Comparison of ENCODE assay signal across 9 cellular contexts in the genomic region with DNA sequence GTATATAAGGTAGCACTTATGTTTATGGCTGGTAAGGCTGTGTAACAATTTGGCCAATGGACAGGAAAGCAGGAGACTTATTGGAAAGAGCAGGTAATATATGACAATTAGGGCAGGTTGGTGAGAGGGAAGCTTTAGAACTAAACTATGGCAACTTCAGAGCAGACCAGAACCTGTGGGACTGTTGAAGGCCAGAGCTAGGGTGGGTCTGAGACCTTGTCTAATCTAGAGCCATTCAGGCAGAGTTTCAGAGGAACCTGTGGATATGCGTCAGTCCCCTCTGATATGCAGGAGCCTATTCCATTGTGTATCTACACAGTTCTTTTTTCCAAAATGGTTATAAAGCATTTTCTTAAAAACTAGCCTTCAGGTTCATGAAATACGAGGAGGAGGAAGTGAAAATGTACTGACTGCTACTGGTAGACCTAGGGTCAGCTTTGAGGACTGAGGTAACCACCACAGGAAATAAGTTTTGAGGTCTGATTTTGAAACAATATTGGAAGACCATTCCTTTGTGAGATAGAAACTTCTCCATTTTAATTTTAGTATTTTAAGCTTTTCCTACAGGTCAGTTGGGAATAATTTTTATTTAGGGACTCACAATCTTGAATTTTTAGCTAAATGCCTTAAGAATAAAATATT. TPM values are rescaled to one million over a fixed set of nuclear protein-coding genes. Genes with fewer than 3 reads are reported as not detected.
DNase-seq lines count a peak whose midpoint lies in the region; ATAC-seq, FAIRE-seq and TF ChIP-seq lines count a peak whose summit lies in the region.
"Had no signal": no experiment of that assay in that cellular context is flagged by ENCODE, and none has a peak within 500 bp of the region (broad histone marks: within the 10 kb centered on the region; RNA-seq: fewer than 3 reads in every experiment).

No MANE protein-coding gene starts in this region.

- intact Hi-C loops in esophagus squamous epithelium (cut with DNase I) = no loop called here

- CTCF ChIA-PET in WTC11 (lab: Charles Lee) = no interaction called here

- H3K4me3 ChIP-seq in GM12865 (ENCODE audit: low read depth, low read length) (peak overlapping the region; percentile 10; the same call in 1 of the 2 replicates), astrocyte (ENCODE audit: insufficient read depth, low read depth, low read length) (no peak overlapping the region), esophagus squamous epithelium (no peak overlapping the region)
- no peak overlapping the region for H3K4me3 ChIP-seq in effector memory CD4-positive, alpha-beta T cell (ENCODE audit: insufficient read depth, low read depth, low read length, poor library complexity, severe bottlenecking)

- POLR2A ChIA-PET in WTC11 (lab: Charles Lee) = no interaction called here

- no peak for FAIRE-seq in astrocyte (lab: Jason Lieb, UNC)

- H3K9me3 Mint-ChIP-seq in astrocyte (ENCODE audit: unreplicated experiment) (no peaks in the 10 kb centered on the region), WTC11 (peaks cover 3% of the 10 kb centered on the region)
- H3K9me3 Mint-ChIP-seq: activated naive CD4-positive, alpha-beta T cell treated with anti-CD3 and anti-CD28 coated beads, Interleukin-2, amount 50 U/mL, for 24 hours had no signal

- H3K4me2 ChIP-seq in astrocyte (ENCODE audit: low read length) = no peak overlapping the region

- peaks cover 31% of the 10 kb centered on the region for H3K4me1 Mint-ChIP-seq in astrocyte (ENCODE audit: low read depth, unreplicated experiment)
- H3K4me1 Mint-ChIP-seq in WTC11 = peaks cover 8% of the 10 kb centered on the region

- no peaks in the 10 kb centered on the region for H3K36me3 ChIP-seq in astrocyte (ENCODE audit: insufficient read depth, low read length)
- peaks cover 0 to 19% (median 0%) of the 10 kb centered on the region in 3 donors for H3K36me3 ChIP-seq in esophagus squamous epithelium
- no peaks in the 10 kb centered on the region for H3K36me3 ChIP-seq in effector memory CD4-positive, alpha-beta T cell (ENCODE audit: control insufficient read depth, insufficient read depth, low read length)

- WGBS in esophagus squamous epithelium, 2 donors = 47 to 76% methylated on average over 2 of the region's 2 CpGs

- peak; percentile 42 for ATAC-seq in GM21423 (IDR thresholded peaks at IDR 0.05; ENCODE audit: unreplicated experiment)
- ATAC-seq in HG03378 (IDR thresholded peaks at IDR 0.05; ENCODE audit: unreplicated experiment) = peak; percentile 43
- ATAC-seq in WTC11 = no peak

- H3K79me2 ChIP-seq in astrocyte (ENCODE audit: insufficient read depth, low read length) = peaks cover 80% of the 10 kb centered on the region

- no peaks in the 10 kb centered on the region for H3K27me3 Mint-ChIP-seq in astrocyte (ENCODE audit: low read depth, unreplicated experiment)
- no peaks in the 10 kb centered on the region for H3K27me3 Mint-ChIP-seq in WTC11 (ENCODE audit: low read depth)
- H3K27me3 Mint-ChIP-seq: activated naive CD4-positive, alpha-beta T cell treated with anti-CD3 and anti-CD28 coated beads, Interleukin-2, amount 50 U/mL, for 24 hours had no signal

- H3K27ac ChIP-seq in astrocyte (ENCODE audit: low read depth, low read length) (no peak overlapping the region), esophagus squamous epithelium (peak overlapping the region in 2 of 4 donors; percentile 66 to 69)
- no peak overlapping the region for H3K27ac ChIP-seq in effector memory CD4-positive, alpha-beta T cell (ENCODE audit: insufficient read depth, low read length, poor library complexity, severe bottlenecking)

- H2AFZ ChIP-seq in astrocyte (ENCODE audit: low read depth, low read length) = no peak overlapping the region

- H3K9ac ChIP-seq in astrocyte (ENCODE audit: low read length) = no peak overlapping the region

- TF ChIP-seq POLR2A in esophagus squamous epithelium (IDR thresholded peaks at IDR 0.05) = no peak

- DNase-seq in GM12865 (ENCODE audit: low read depth) (peak; percentile 84), astrocyte (ENCODE audit: low read depth) (no peak), esophagus squamous epithelium (lab: John Stamatoyannopoulos, UW) (no peak), DMS114 treated with DMSO at 0.1 percent for 48 hours (lab: John Stamatoyannopoulos, UW; ENCODE audit: unreplicated experiment) (no peak), WTC11 (ENCODE audit: low spot score) (no peak)
- DNase-seq in effector memory CD4-positive, alpha-beta T cell = no peak

- H3K4me1 ChIP-seq in astrocyte (ENCODE audit: insufficient read depth, low read length) = no peaks in the 10 kb centered on the region
- peaks cover 17 to 93% (median 52%) of the 10 kb centered on the region in 3 donors for H3K4me1 ChIP-seq in esophagus squamous epithelium
- no peaks in the 10 kb centered on the region for H3K4me1 ChIP-seq in effector memory CD4-positive, alpha-beta T cell (ENCODE audit: control insufficient read depth, insufficient read depth, low read length, poor library complexity, severe bottlenecking)

- peak overlapping the region; percentile 60 for H3K27ac Mint-ChIP-seq in astrocyte (ENCODE audit: unreplicated experiment)
- no peak overlapping the region for H3K27ac Mint-ChIP-seq in WTC11
- H3K27ac Mint-ChIP-seq: activated naive CD4-positive, alpha-beta T cell treated with anti-CD3 and anti-CD28 coated beads, Interleukin-2, amount 50 U/mL, for 24 hours had no signal

- H3K4me3 Mint-ChIP-seq in astrocyte (ENCODE audit: unreplicated experiment) (no peak overlapping the region), WTC11 (no peak overlapping the region)
- H3K4me3 Mint-ChIP-seq: activated naive CD4-positive, alpha-beta T cell treated with anti-CD3 and anti-CD28 coated beads, Interleukin-2, amount 50 U/mL, for 24 hours had no signal

- H3K9me3 ChIP-seq in astrocyte (ENCODE audit: insufficient read depth, low read depth, low read length) (no peaks in the 10 kb centered on the region), esophagus squamous epithelium (no peaks in the 10 kb centered on the region)
- H3K9me3 ChIP-seq in effector memory CD4-positive, alpha-beta T cell (ENCODE audit: control insufficient read depth, low read length) = no peaks in the 10 kb centered on the region

- TF ChIP-seq CTCF in GM12865 (IDR thresholded peaks at IDR 0.05; ENCODE audit: insufficient read depth, low read depth, low read length, missing control alignments) (no peak), astrocyte (IDR thresholded peaks at IDR 0.05; ENCODE audit: insufficient read depth, low read depth, low read length) (no peak), esophagus squamous epithelium (IDR thresholded peaks at IDR 0.05) (no peak), WTC11 (IDR thresholded peaks at IDR 0.05) (no peak)

- peaks cover 47% of the 10 kb centered on the region for H4K20me1 ChIP-seq in astrocyte (ENCODE audit: insufficient read depth, low read length)

- H3K36me3 Mint-ChIP-seq in astrocyte (ENCODE audit: low read depth, unreplicated experiment) (peaks cover 8% of the 10 kb centered on the region), WTC11 (no peaks in the 10 kb centered on the region)

- H3K27me3 ChIP-seq in astrocyte (ENCODE audit: insufficient read depth, low read length) (no peaks in the 10 kb centered on the region), esophagus squamous epithelium (no peaks in the 10 kb centered on the region)
- H3K27me3 ChIP-seq in effector memory CD4-positive, alpha-beta T cell (replicated peaks; ENCODE audit: control insufficient read depth, insufficient read depth, low read length, poor library complexity, severe bottlenecking) = no peaks in the 10 kb centered on the region

TF ChIP-seq in WTC11, 78 proteins besides CTCF, POLR2A, EP300 and RAD21 (continues in another document):
- TF ChIP-seq, protein P1, sequence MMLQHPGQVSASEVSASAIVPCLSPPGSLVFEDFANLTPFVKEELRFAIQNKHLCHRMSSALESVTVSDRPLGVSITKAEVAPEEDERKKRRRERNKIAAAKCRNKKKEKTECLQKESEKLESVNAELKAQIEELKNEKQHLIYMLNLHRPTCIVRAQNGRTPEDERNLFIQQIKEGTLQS (CRISPR knock-in tag; conservative IDR thresholded peaks at IDR 0.05) = no peak
- TF ChIP-seq, protein P2, sequence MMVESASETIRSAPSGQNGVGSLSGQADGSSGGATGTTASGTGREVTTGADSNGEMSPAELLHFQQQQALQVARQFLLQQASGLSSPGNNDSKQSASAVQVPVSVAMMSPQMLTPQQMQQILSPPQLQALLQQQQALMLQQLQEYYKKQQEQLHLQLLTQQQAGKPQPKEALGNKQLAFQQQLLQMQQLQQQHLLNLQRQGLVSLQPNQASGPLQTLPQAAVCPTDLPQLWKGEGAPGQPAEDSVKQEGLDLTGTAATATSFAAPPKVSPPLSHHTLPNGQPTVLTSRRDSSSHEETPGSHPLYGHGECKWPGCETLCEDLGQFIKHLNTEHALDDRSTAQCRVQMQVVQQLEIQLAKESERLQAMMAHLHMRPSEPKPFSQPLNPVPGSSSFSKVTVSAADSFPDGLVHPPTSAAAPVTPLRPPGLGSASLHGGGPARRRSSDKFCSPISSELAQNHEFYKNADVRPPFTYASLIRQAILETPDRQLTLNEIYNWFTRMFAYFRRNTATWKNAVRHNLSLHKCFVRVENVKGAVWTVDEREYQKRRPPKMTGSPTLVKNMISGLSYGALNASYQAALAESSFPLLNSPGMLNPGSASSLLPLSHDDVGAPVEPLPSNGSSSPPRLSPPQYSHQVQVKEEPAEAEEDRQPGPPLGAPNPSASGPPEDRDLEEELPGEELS (CRISPR knock-in tag; IDR thresholded peaks at IDR 0.05) = no peak
- TF ChIP-seq ZNF263 (CRISPR knock-in tag; IDR thresholded peaks at IDR 0.05; ENCODE audit: low read depth) (no peak), ZNF671 (CRISPR knock-in tag; IDR thresholded peaks at IDR 0.05) (no peak), FOXK1 (CRISPR knock-in tag; IDR thresholded peaks at IDR 0.05) (no peak), ATF1 (CRISPR knock-in tag; IDR thresholded peaks at IDR 0.05) (no peak)
- TF ChIP-seq, protein P3, sequence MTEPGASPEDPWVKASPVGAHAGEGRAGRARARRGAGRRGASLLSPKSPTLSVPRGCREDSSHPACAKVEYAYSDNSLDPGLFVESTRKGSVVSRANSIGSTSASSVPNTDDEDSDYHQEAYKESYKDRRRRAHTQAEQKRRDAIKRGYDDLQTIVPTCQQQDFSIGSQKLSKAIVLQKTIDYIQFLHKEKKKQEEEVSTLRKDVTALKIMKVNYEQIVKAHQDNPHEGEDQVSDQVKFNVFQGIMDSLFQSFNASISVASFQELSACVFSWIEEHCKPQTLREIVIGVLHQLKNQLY (CRISPR knock-in tag; IDR thresholded peaks at IDR 0.05) = no peak
- TF ChIP-seq, protein P4, sequence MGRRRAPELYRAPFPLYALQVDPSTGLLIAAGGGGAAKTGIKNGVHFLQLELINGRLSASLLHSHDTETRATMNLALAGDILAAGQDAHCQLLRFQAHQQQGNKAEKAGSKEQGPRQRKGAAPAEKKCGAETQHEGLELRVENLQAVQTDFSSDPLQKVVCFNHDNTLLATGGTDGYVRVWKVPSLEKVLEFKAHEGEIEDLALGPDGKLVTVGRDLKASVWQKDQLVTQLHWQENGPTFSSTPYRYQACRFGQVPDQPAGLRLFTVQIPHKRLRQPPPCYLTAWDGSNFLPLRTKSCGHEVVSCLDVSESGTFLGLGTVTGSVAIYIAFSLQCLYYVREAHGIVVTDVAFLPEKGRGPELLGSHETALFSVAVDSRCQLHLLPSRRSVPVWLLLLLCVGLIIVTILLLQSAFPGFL (CRISPR knock-in tag; IDR thresholded peaks at IDR 0.05; ENCODE audit: borderline replicate concordance) = no peak

RNA-seq across cellular contexts. Expression of a gene that starts 37.6 kb away (rescaled TPM):
- total RNA-seq in astrocyte (107 and 118 TPM in 2 replicates), esophagus squamous epithelium (100 to 1,000 TPM in 3 of 4 donors, 10 to 100 TPM in 1; 74.9 to 124 (median 121) TPM), WTC11 (2021) (20.5 to 24.4 TPM (median 23.9 TPM) in 3 replicates)
